11 cellular contexts compared by ENCODE assay signal in the genomic region with DNA sequence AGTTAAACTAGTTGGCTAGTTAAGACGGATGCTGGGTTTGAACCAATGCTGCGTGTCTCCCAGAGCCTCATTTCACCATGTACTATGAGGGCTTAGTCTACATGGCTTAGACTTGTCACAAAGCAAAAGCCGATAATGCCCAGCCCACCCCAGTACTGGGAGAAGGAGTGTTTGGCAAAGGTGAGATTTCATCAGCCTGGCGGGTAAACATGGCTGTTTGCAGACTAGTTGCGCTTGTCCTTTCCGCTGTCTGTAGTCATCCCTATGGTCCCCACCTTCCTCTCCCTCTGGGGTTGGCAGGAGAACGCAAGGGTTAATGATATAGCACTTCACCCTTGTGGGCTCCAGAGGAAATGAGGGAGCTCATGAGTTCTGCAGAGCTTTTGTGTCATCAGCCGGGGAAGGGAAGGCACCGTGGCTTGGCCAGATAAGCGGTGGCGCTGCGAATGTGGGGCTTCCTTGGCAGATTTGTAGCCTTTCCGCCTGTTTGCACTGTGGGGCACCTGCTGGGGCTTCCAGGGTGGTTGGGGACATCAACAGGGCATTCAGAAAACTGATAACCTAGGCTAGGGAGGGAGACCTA. TPM values are rescaled to one million over a fixed set of nuclear protein-coding genes. Genes with fewer than 3 reads are reported as not detected.
DNase-seq lines count a peak whose midpoint lies in the region; ATAC-seq, FAIRE-seq and TF ChIP-seq lines count a peak whose summit lies in the region.
"Had no signal": no experiment of that assay in that cellular context is flagged by ENCODE, and none has a peak within 500 bp of the region (broad histone marks: within the 10 kb centered on the region; RNA-seq: fewer than 3 reads in every experiment).

No MANE protein-coding gene starts in this region.

- no peak overlapping the region for H3K27ac Mint-ChIP-seq in T-helper 1 cell treated with Interleukin-12 subunit alpha and Interleukin-12 subunit beta and Interleukin-4 antibody, amounts not matched to agents 30 μg/mL and 1 μg/mL, for 36 hours

- peaks cover 21% of the 10 kb centered on the region for H3K4me1 Mint-ChIP-seq in T-helper 1 cell treated with Interleukin-12 subunit alpha and Interleukin-12 subunit beta and Interleukin-4 antibody, amounts not matched to agents 30 μg/mL and 1 μg/mL, for 36 hours (ENCODE audit: low read depth)

- ATAC-seq in HG03521 (IDR thresholded peaks at IDR 0.05; ENCODE audit: unreplicated experiment) (no peak), GM18907 (IDR thresholded peaks at IDR 0.05; ENCODE audit: unreplicated experiment) (no peak)

- BruUV-seq in OCI-LY7 (replicated peaks; lab: Mats Ljungman, UMichigan): no TSS peak

- H3K4me1 ChIP-seq in HEK293 (ENCODE audit: control insufficient read depth, insufficient read depth, low read length) (peaks cover 6% of the 10 kb centered on the region), kidney (ENCODE audit: control insufficient read depth in 1 of 2, insufficient read depth in 1 of 2, low read depth in 1 of 2, low read length in 2 of 2) (peaks cover 36 to 51% of the 10 kb centered on the region in 2 donors), OCI-LY7 (ENCODE audit: insufficient read depth, low read length, poor library complexity, severe bottlenecking) (peaks cover 11% of the 10 kb centered on the region)

- no peak overlapping the region for H3K9ac ChIP-seq in kidney (ENCODE audit: low read length in 2 of 2)
- H3K9ac ChIP-seq: parathyroid adenoma had no signal

- H3K9me3 Mint-ChIP-seq in T-helper 1 cell treated with Interleukin-12 subunit alpha and Interleukin-12 subunit beta and Interleukin-4 antibody, amounts not matched to agents 30 μg/mL and 1 μg/mL, for 36 hours: no peaks in the 10 kb centered on the region

- POLR2A ChIA-PET in HEK293 (lab: Yijun Ruan, JAX): interaction anchor here (0.5 kb wide), 1 partner anchor 86 kb away, joined by 3 read pairs; no protein-coding TSS in a partner anchor
- POLR2A ChIA-PET in OCI-LY7 (lab: Charles Lee): no interaction called here

- no peaks in the 10 kb centered on the region for H3K9me2 ChIP-seq in OCI-LY7 (ENCODE audit: insufficient read depth, low read length)

- no peak overlapping the region for H3K4me2 ChIP-seq in OCI-LY7 (ENCODE audit: low read length)

- H3K9me3 ChIP-seq in HEK293 (ENCODE audit: control insufficient read depth, insufficient read depth, low read depth, low read length): no peaks in the 10 kb centered on the region
- no peaks in the 10 kb centered on the region for H3K9me3 ChIP-seq in kidney (ENCODE audit: control insufficient read depth in 1 of 2, low read length in 2 of 2)
- no peaks in the 10 kb centered on the region for H3K9me3 ChIP-seq in OCI-LY7 (ENCODE audit: low read length)
- H3K9me3 ChIP-seq: colonic mucosa had no signal

- no peaks in the 10 kb centered on the region for H3K79me2 ChIP-seq in OCI-LY7 (ENCODE audit: insufficient read depth, low read depth, low read length)

- no peaks in the 10 kb centered on the region for H3K36me3 Mint-ChIP-seq in T-helper 1 cell treated with Interleukin-12 subunit alpha and Interleukin-12 subunit beta and Interleukin-4 antibody, amounts not matched to agents 30 μg/mL and 1 μg/mL, for 36 hours (ENCODE audit: low read depth)

- DNase-seq in A172 (ENCODE audit: low spot score) (peak; percentile 32), kidney (peak; percentile 76), OCI-LY7 (ENCODE audit: low spot score) (no peak), NK-92 (lab: John Stamatoyannopoulos, UW; ENCODE audit: unreplicated experiment) (no peak)
- DNase-seq: colonic mucosa, H7 had no signal

- peaks cover 7% of the 10 kb centered on the region for H3K27me3 Mint-ChIP-seq in T-helper 1 cell treated with Interleukin-12 subunit alpha and Interleukin-12 subunit beta and Interleukin-4 antibody, amounts not matched to agents 30 μg/mL and 1 μg/mL, for 36 hours (ENCODE audit: low read depth)

- no peaks in the 10 kb centered on the region for H4K20me1 ChIP-seq in OCI-LY7 (ENCODE audit: insufficient read depth, low read length)

- intact Hi-C loops in kidney (cut with DNase I): no loop called here
- intact Hi-C loops in OCI-LY7 (cut with micrococcal nuclease; ENCODE audit: unreplicated experiment): no loop called here

- TF ChIP-seq CTCF in HEK293 (tag by site-specific recombination; IDR thresholded peaks at IDR 0.05) (no peak), kidney (IDR thresholded peaks at IDR 0.05; ENCODE audit: borderline replicate concordance, extremely low read depth, insufficient read depth) (no peak), OCI-LY7 (conservative IDR thresholded peaks at IDR 0.05; ENCODE audit: low read length) (no peak)

- no peak overlapping the region for H2AFZ ChIP-seq in OCI-LY7 (ENCODE audit: low read length)
- H2AFZ ChIP-seq: parathyroid adenoma had no signal

- no peak for FAIRE-seq in kidney (lab: Jason Lieb, UNC)

- H3K4me3 Mint-ChIP-seq in T-helper 1 cell treated with Interleukin-12 subunit alpha and Interleukin-12 subunit beta and Interleukin-4 antibody, amounts not matched to agents 30 μg/mL and 1 μg/mL, for 36 hours: peak overlapping the region; percentile 54

- CTCF ChIA-PET in HEK293 (lab: Yijun Ruan, JAX): interaction anchor here (1.2 kb wide), 1 partner anchor 22 kb away, joined by 4 read pairs; no protein-coding TSS in a partner anchor
- CTCF ChIA-PET in OCI-LY7 (lab: Charles Lee; ENCODE audit: unreplicated experiment): no interaction called here

- H3K4me3 ChIP-seq in HEK293 (ENCODE audit: low read depth, low read length) (no peak overlapping the region), kidney (ENCODE audit: low read length in 2 of 2) (peak overlapping the region in 1 of 2 donors; percentile 0), OCI-LY7 (ENCODE audit: low read depth, low read length, poor library complexity, severe bottlenecking) (no peak overlapping the region)
- H3K4me3 ChIP-seq: colonic mucosa had no signal

- H3K36me3 ChIP-seq in HEK293 (ENCODE audit: control insufficient read depth in 2 of 2, insufficient read depth in 1 of 2, low read length in 2 of 2) (no peaks in the 10 kb centered on the region), kidney (ENCODE audit: control insufficient read depth in 1 of 2, insufficient read depth in 2 of 2, low read length in 2 of 2) (no peaks in the 10 kb centered on the region), OCI-LY7 (ENCODE audit: insufficient read depth, low read length) (no peaks in the 10 kb centered on the region)
- H3K36me3 ChIP-seq: colonic mucosa had no signal

- H3K27ac ChIP-seq in HEK293 (ENCODE audit: extremely low read depth, low read depth, low read length) (no peak overlapping the region), kidney (ENCODE audit: low read depth in 2 of 2, low read length in 2 of 2) (peak overlapping the region; percentile 33 to 55), OCI-LY7 (ENCODE audit: low read depth, low read length, poor library complexity, severe bottlenecking) (no peak overlapping the region)

TF ChIP-seq in HEK293, 187 proteins besides CTCF, POLR2A, EP300 and RAD21:
- TF ChIP-seq ZNF423 (tag by site-specific recombination; IDR thresholded peaks at IDR 0.05) (no peak), ZNF514 (tag by site-specific recombination; IDR thresholded peaks at IDR 0.05) (no peak), ZNF302 (tag by site-specific recombination; IDR thresholded peaks at IDR 0.05; ENCODE audit: low read depth) (no peak), EGR2 (tag by site-specific recombination; IDR thresholded peaks at IDR 0.05; ENCODE audit: low read depth) (no peak), ZNF510 (tag by site-specific recombination; IDR thresholded peaks at IDR 0.05; ENCODE audit: insufficient replicate concordance) (no peak), ZNF248 (tag by site-specific recombination; IDR thresholded peaks at IDR 0.05) (no peak), ZNF629 (tag by site-specific recombination; IDR thresholded peaks at IDR 0.05) (no peak), ZIC2 (tag by site-specific recombination; IDR thresholded peaks at IDR 0.05) (peak; percentile 42; the same call in 1 of the 2 replicates)
- TF ChIP-seq, protein P1, sequence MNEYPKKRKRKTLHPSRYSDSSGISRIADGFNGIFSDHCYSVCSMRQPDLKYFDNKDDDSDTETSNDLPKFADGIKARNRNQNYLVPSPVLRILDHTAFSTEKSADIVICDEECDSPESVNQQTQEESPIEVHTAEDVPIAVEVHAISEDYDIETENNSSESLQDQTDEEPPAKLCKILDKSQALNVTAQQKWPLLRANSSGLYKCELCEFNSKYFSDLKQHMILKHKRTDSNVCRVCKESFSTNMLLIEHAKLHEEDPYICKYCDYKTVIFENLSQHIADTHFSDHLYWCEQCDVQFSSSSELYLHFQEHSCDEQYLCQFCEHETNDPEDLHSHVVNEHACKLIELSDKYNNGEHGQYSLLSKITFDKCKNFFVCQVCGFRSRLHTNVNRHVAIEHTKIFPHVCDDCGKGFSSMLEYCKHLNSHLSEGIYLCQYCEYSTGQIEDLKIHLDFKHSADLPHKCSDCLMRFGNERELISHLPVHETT (tag by site-specific recombination; IDR thresholded peaks at IDR 0.05): no peak

RNA-seq across cellular contexts. Expression of gene SOX13, which starts 29.2 kb away (rescaled TPM):
- total RNA-seq in A172 (2014; rRNA removed; shearing (Covaris generic)): 7.0 and 11.2 TPM in 2 replicates
- 55.2 TPM for total RNA-seq in kidney
- 23.9 TPM for polyA plus RNA-seq in kidney (ENCODE audit: insufficient read depth, low read depth, low replicate concordance)
- not detected in 2 replicates for total RNA-seq in OCI-LY7 (2014; rRNA removed; shearing (Covaris generic))
- total RNA-seq in OCI-LY7 (2022): 0.27 and 0.53 TPM in 2 replicates

RNA-seq across cellular contexts. Expression of gene ETNK2, which starts 49.7 kb away (rescaled TPM):
- 20.9 and 23.0 TPM in 2 replicates for total RNA-seq in A172 (2014; rRNA removed; shearing (Covaris generic))
- 33.3 TPM for total RNA-seq in kidney
- polyA plus RNA-seq in kidney (ENCODE audit: insufficient read depth, low read depth, low replicate concordance): 166 TPM
- not detected in 2 replicates for total RNA-seq in OCI-LY7 (2014; rRNA removed; shearing (Covaris generic))
- total RNA-seq in OCI-LY7 (2022): 1.9 and 2.4 TPM in 2 replicates

Comparison
In these comparisons a context has a peak if more than half of its experiments do, and no peak if none do; other contexts are left out.
1. DNase-seq: peak in A172 (single experiment) and kidney (single experiment); none in OCI-LY7 (single experiment) and NK-92 (single experiment).
2. H3K27ac ChIP-seq: peak in kidney (2 of 2); none in HEK293 (single experiment) and OCI-LY7 (single experiment).